Comparison of ENCODE assay signal across 29 cellular contexts in the genomic region with DNA sequence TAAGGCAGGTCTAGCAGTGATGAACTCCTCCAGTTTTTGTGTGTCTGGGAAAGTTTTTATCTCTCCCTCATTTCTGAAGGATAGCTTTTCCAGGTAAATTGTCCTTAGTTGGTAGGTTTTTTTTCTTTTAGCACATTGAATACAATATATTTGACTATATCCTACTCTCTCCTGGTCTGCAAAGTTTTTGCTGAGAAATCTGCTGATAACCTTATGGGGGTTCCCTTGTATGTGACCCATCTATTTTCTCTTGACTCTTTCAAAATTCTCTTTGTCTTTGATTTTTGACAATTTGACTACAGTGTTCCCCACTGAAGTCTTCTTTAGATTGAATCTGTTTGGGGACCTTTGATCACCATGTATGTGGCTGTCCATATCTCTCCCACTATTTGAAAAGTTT.
"Had no signal": no experiment of that assay in that cellular context is flagged by ENCODE, and none has a peak within 500 bp of the region (broad histone marks: within the 10 kb centered on the region; RNA-seq: fewer than 3 reads in every experiment).

No MANE protein-coding gene starts in this region.

- FAIRE-seq: urothelium cell line had no signal

- H3K4me3 ChIP-seq: stomach, suprapubic skin, testis, thoracic aorta, thyroid gland, tibial artery, tibial nerve, transverse colon, upper lobe of left lung, upper lobe of right lung, uterus, vagina had no signal

- H3K36me3 ChIP-seq: stomach, suprapubic skin, thoracic aorta, thyroid gland, tibial artery, tibial nerve, transverse colon, upper lobe of left lung, upper lobe of right lung, uterus, vagina had no signal

- ATAC-seq: stimulated activated effector memory CD8-positive, alpha-beta T cell treated with anti-CD3 and anti-CD28 coated beads, Interleukin-12 subunit alpha, Interleukin-12 subunit beta, amount 100 ng/mL, for 72 hours; stimulated activated memory B cell treated with anti-CD40 and anti-IgM and Interleukin-4, amounts not matched to agents 10 μg/mL and 1 μg/mL and 100 μg/mL, for 72 hours; stimulated activated naive B cell treated with anti-CD40 and anti-IgM and Interleukin-4, amounts not matched to agents 10 μg/mL and 1 μg/mL and 100 μg/mL, for 72 hours; stimulated activated naive CD8-positive, alpha-beta T cell treated with anti-CD3 and anti-CD28 coated beads, Interleukin-15, amount 100 ng/mL, for 72 hours; stimulated activated naive CD8-positive, alpha-beta T cell treated with anti-CD3 and anti-CD28 coated beads, Interleukin-15, Interleukin-2, amounts not matched to agents 100 U/mL and 50 U/mL, for 24 hours; upper lobe of right lung had no signal

- H3K27me3 ChIP-seq: testis, thyroid gland, transverse colon, upper lobe of left lung, upper lobe of right lung, uterus, vagina had no signal

- H3K9me3 ChIP-seq: testis, transverse colon, vagina had no signal

- DNase-seq: stimulated activated CD4-positive, alpha-beta T cell treated with anti-CD3 and anti-CD28 coated beads, Interleukin-2, amount 100 ng/mL, for 48 hours; stimulated activated CD4-positive, alpha-beta T cell treated with anti-CD3 and anti-CD28 coated beads, Interleukin-4, amount 100 ng/mL, for 1 hour; stimulated activated CD4-positive, alpha-beta T cell treated with anti-CD3 and anti-CD28 coated beads, Interleukin-4, amount 100 ng/mL, for 24 hours; stimulated activated CD4-positive, alpha-beta T cell treated with anti-CD3 and anti-CD28 coated beads, Interleukin-4, amount 100 ng/mL, for 4 hours; stimulated activated CD8-positive, alpha-beta memory T cell treated with anti-CD3 and anti-CD28 coated beads, Interleukin-4, amount 100 ng/mL, for 48 hours; stimulated activated naive B cell treated with anti-CD40 and anti-IgM and Interleukin-4, amounts not matched to agents 10 μg/mL and 1 μg/mL and 100 μg/mL, for 72 hours; stimulated activated naive CD4-positive, alpha-beta T cell; stimulated activated naive CD4-positive, alpha-beta T cell treated with Interleukin-2 at 50 U/mL for 16 hours; stimulated activated naive CD8-positive, alpha-beta T cell treated with anti-CD3 and anti-CD28 coated beads, Interleukin-15, amount 100 ng/mL, for 72 hours; stimulated activated naive CD8-positive, alpha-beta T cell treated with anti-CD3 and anti-CD28 coated beads, Interleukin-15, Interleukin-2, amounts not matched to agents 100 U/mL and 50 U/mL, for 24 hours; stomach; substantia nigra; testis; thyroid gland; tibial artery; transverse colon; trophoblast cell; upper lobe of left lung; upper lobe of right lung; uterus had no signal

- H3K4me1 ChIP-seq: stomach, suprapubic skin, testis, thyroid gland, tibial artery, tibial nerve, transverse colon, upper lobe of left lung, upper lobe of right lung, uterus, vagina had no signal

- H3K27ac ChIP-seq: stomach, suprapubic skin, testis, thoracic aorta, thyroid gland, tibial artery, tibial nerve, transverse colon, upper lobe of left lung, upper lobe of right lung, uterus, vagina had no signal

- H3K36me3 Mint-ChIP-seq: stimulated activated effector memory CD8-positive, alpha-beta T cell treated with anti-CD3 and anti-CD28 coated beads, Interleukin-12 subunit alpha, Interleukin-12 subunit beta, amount 100 ng/mL, for 72 hours; type B pancreatic cell had no signal

- H3K4me1 Mint-ChIP-seq: stimulated activated effector memory CD8-positive, alpha-beta T cell treated with anti-CD3 and anti-CD28 coated beads, Interleukin-12 subunit alpha, Interleukin-12 subunit beta, amount 100 ng/mL, for 72 hours; stimulated activated memory B cell treated with anti-CD40 and anti-IgM and Interleukin-4, amounts not matched to agents 10 μg/mL and 1 μg/mL and 100 μg/mL, for 72 hours; stimulated activated naive B cell treated with anti-CD40 and anti-IgM and Interleukin-4, amounts not matched to agents 10 μg/mL and 1 μg/mL and 100 μg/mL, for 72 hours; stimulated activated naive CD8-positive, alpha-beta T cell treated with anti-CD3 and anti-CD28 coated beads, Interleukin-15, amount 100 ng/mL, for 72 hours had no signal

- H3K4me3 Mint-ChIP-seq: stimulated activated effector memory CD8-positive, alpha-beta T cell treated with anti-CD3 and anti-CD28 coated beads, Interleukin-12 subunit alpha, Interleukin-12 subunit beta, amount 100 ng/mL, for 72 hours; stimulated activated memory B cell treated with anti-CD40 and anti-IgM and Interleukin-4, amounts not matched to agents 10 μg/mL and 1 μg/mL and 100 μg/mL, for 72 hours; stimulated activated naive B cell treated with anti-CD40 and anti-IgM and Interleukin-4, amounts not matched to agents 10 μg/mL and 1 μg/mL and 100 μg/mL, for 72 hours; stimulated activated naive CD8-positive, alpha-beta T cell treated with anti-CD3 and anti-CD28 coated beads, Interleukin-15, amount 100 ng/mL, for 72 hours; stimulated activated naive CD8-positive, alpha-beta T cell treated with anti-CD3 and anti-CD28 coated beads, Interleukin-15, Interleukin-2, amounts not matched to agents 100 ng/mL and 50 ng/mL, for 24 hours; type B pancreatic cell had no signal

- H3K27ac Mint-ChIP-seq: stimulated activated effector memory CD8-positive, alpha-beta T cell treated with anti-CD3 and anti-CD28 coated beads, Interleukin-12 subunit alpha, Interleukin-12 subunit beta, amount 100 ng/mL, for 72 hours; stimulated activated memory B cell treated with anti-CD40 and anti-IgM and Interleukin-4, amounts not matched to agents 10 μg/mL and 1 μg/mL and 100 μg/mL, for 72 hours; stimulated activated naive B cell treated with anti-CD40 and anti-IgM and Interleukin-4, amounts not matched to agents 10 μg/mL and 1 μg/mL and 100 μg/mL, for 72 hours; stimulated activated naive CD8-positive, alpha-beta T cell treated with anti-CD3 and anti-CD28 coated beads, Interleukin-15, amount 100 ng/mL, for 72 hours; stimulated activated naive CD8-positive, alpha-beta T cell treated with anti-CD3 and anti-CD28 coated beads, Interleukin-15, Interleukin-2, amounts not matched to agents 100 ng/mL and 50 ng/mL, for 24 hours; type B pancreatic cell had no signal
